1 cellular context compared by ENCODE assay signal in genomic region chr21:44375686-44376320, GRCh38.
TF ChIP-seq lines count a peak whose summit lies in the region.

No MANE protein-coding gene starts in this region.

TF ChIP-seq in H1, 55 proteins besides CTCF, POLR2A, EP300 and RAD21:
- no peak for TF ChIP-seq ATF2 (IDR thresholded peaks at IDR 0.05; ENCODE audit: low read length)
- no peak for TF ChIP-seq RXRA (IDR thresholded peaks at IDR 0.05; ENCODE audit: insufficient read depth, low read depth, low read length)
- TF ChIP-seq KDM5A (IDR thresholded peaks at IDR 0.05; ENCODE audit: low read length): no peak
- TF ChIP-seq SAP30 (IDR thresholded peaks at IDR 0.05; ENCODE audit: insufficient read depth, insufficient replicate concordance, low read length): no peak
- TF ChIP-seq TAF7 (optimal IDR thresholded peaks at IDR 0.05; ENCODE audit: borderline replicate concordance, low read depth, low read length): no peak
- no peak for TF ChIP-seq NANOG (IDR thresholded peaks at IDR 0.05; ENCODE audit: insufficient read depth, low read depth, low read length, poor library complexity, severe bottlenecking)
- no peak for TF ChIP-seq SP2 (IDR thresholded peaks at IDR 0.05; ENCODE audit: low read length)
- TF ChIP-seq CTBP2 (IDR thresholded peaks at IDR 0.05; ENCODE audit: borderline replicate concordance, insufficient read depth, insufficient read length, low read length): no peak
- TF ChIP-seq CHD1 (IDR thresholded peaks at IDR 0.05; ENCODE audit: low read depth, low read length): no peak
- no peak for TF ChIP-seq E2F6 (IDR thresholded peaks at IDR 0.05)
- no peak for TF ChIP-seq RNF2 (IDR thresholded peaks at IDR 0.05; ENCODE audit: borderline replicate concordance, low read depth, low read length, missing control alignments, poor library complexity, severe bottlenecking)
- TF ChIP-seq ASH2L (IDR thresholded peaks at IDR 0.05; ENCODE audit: low read length): no peak
